Comparison of ENCODE assay signal across 2 cellular contexts in genomic region chr12:62014330-62014729, GRCh38.
A peak's percentile ranks its signal among the peaks of the same experiment; 100 is the strongest.
TF ChIP-seq lines count a peak whose summit lies in the region.

No MANE protein-coding gene starts in this region.

TF ChIP-seq in HepG2, 621 proteins besides CTCF, POLR2A, EP300 and RAD21:
- peak; percentile 87 for TF ChIP-seq ZSCAN22 (CRISPR knock-in tag; IDR thresholded peaks at IDR 0.05)
- TF ChIP-seq ZNF441 (CRISPR knock-in tag; IDR thresholded peaks at IDR 0.05; ENCODE audit: borderline replicate concordance), result no peak
- TF ChIP-seq ZNF646 (CRISPR knock-in tag; IDR thresholded peaks at IDR 0.05), result no peak

TF ChIP-seq in WTC11, 78 proteins besides CTCF, POLR2A, EP300 and RAD21:
- TF ChIP-seq ZNF121 (CRISPR knock-in tag; IDR thresholded peaks at IDR 0.05), result no peak
- no peak for TF ChIP-seq FOXP1 (CRISPR knock-in tag; IDR thresholded peaks at IDR 0.05; ENCODE audit: borderline replicate concordance)
- TF ChIP-seq, protein P1, sequence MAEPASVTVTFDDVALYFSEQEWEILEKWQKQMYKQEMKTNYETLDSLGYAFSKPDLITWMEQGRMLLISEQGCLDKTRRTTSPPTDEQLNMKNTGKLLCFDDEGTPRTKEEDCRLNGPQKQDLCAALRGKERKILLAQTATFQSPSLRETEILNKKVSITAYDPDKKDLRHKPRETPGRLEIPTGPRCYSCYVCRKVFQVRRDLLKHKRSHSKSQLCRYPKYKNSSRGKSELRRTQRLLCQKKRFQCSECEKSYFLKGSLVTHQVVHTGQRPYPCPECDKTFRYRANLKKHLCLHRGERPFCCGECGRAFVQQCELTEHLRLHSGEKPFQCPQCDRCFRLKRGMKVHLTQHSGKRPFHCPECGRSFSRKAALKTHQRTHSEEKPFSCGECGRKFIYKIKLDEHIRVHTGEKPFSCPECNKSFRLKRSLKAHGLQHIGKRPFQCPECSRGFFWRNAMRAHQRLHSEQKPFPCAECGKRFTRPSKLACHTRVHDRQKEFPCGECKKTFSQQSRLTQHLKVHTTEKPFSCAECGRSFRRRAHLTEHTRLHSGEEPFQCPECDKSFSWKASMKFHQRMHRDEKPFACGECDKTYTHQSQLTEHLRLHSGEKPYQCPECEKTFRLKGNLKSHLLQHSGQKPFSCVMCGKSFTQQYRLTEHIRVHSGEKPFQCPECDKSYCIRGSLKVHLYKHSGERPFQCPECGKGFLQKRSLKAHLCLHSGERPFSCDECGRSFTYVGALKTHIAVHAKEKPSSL (CRISPR knock-in tag; conservative IDR thresholded peaks at IDR 0.05), result no peak
- TF ChIP-seq OVOL2 (CRISPR knock-in tag; IDR thresholded peaks at IDR 0.05; ENCODE audit: borderline replicate concordance), result no peak
- no peak for TF ChIP-seq RORB (CRISPR knock-in tag; IDR thresholded peaks at IDR 0.05)
